ENCODE assay signal across 18 cellular contexts in genomic region chr18:78993014-78993926, GRCh38. TPM values are rescaled to one million over a fixed set of nuclear protein-coding genes. Genes with fewer than 3 reads are reported as not detected.
DNase-seq lines count a peak whose midpoint lies in the region; ATAC-seq, FAIRE-seq and TF ChIP-seq lines count a peak whose summit lies in the region.
"Had no signal": no experiment of that assay in that cellular context is flagged by ENCODE, and none has a peak within 500 bp of the region (broad histone marks: within the 10 kb centered on the region; RNA-seq: fewer than 3 reads in every experiment).

No MANE protein-coding gene starts in this region.

- no peak overlapping the region for H2BK120ac ChIP-seq in neuronal stem cell (ENCODE audit: low read depth, low read length)
- no peak overlapping the region for H2BK120ac ChIP-seq in trophoblast cell (ENCODE audit: insufficient read depth, low read length, poor library complexity)

- H3K4me1 ChIP-seq in astrocyte (ENCODE audit: insufficient read depth, low read length): no peaks in the 10 kb centered on the region
- peaks cover 0 to 2% of the 10 kb centered on the region in 2 donors for H3K4me1 ChIP-seq in neuronal stem cell (ENCODE audit: control insufficient read depth in 2 of 2, insufficient read depth in 1 of 2, low read depth in 1 of 2, low read length in 2 of 2)
- H3K4me1 ChIP-seq in trophoblast cell (ENCODE audit: control insufficient read depth in 1 of 2, insufficient read depth in 2 of 2, low read length in 2 of 2): peaks cover 0 to 2% of the 10 kb centered on the region in 2 experiments
- H3K4me1 ChIP-seq: Caco-2 had no signal

- POLR2A ChIA-PET in activated CD8-positive, alpha-beta T cell treated with anti-CD3 and anti-CD28 coated beads, Interleukin-2, amount 10 ng/mL, durations not matched to agents 7 days and 5 days (lab: Charles Lee): no interaction called here
- POLR2A ChIA-PET in activated CD8-positive, alpha-beta T cell treated with anti-CD3 and anti-CD28 coated beads for 36 hours (lab: Charles Lee): no interaction called here

- H3K4me2 ChIP-seq in astrocyte (ENCODE audit: low read length): no peak overlapping the region
- no peak overlapping the region for H3K4me2 ChIP-seq in neuronal stem cell (ENCODE audit: insufficient read depth, low read length, poor library complexity, severe bottlenecking)
- H3K4me2 ChIP-seq in trophoblast cell (ENCODE audit: low read length): no peak overlapping the region

- peaks cover 12% of the 10 kb centered on the region for H3K27me3 Mint-ChIP-seq in activated CD8-positive, alpha-beta T cell treated with anti-CD3 and anti-CD28 coated beads, Interleukin-2, amount 10 ng/mL, durations not matched to agents 7 days and 5 days (ENCODE audit: low read depth)
- H3K27me3 Mint-ChIP-seq in activated CD8-positive, alpha-beta T cell treated with anti-CD3 and anti-CD28 coated beads for 36 hours: peaks cover 11% of the 10 kb centered on the region
- H3K27me3 Mint-ChIP-seq in astrocyte (ENCODE audit: low read depth, unreplicated experiment): no peaks in the 10 kb centered on the region

- H2BK5ac ChIP-seq in neuronal stem cell (ENCODE audit: low read length): no peak overlapping the region
- no peak overlapping the region for H2BK5ac ChIP-seq in trophoblast cell (ENCODE audit: low read depth, low read length, poor library complexity)

- no peak overlapping the region for H3K4me3 ChIP-seq in astrocyte (ENCODE audit: insufficient read depth, low read depth, low read length)
- no peak overlapping the region for H3K4me3 ChIP-seq in neuronal stem cell (ENCODE audit: low read length in 2 of 2)
- no peak overlapping the region for H3K4me3 ChIP-seq in trophoblast cell (ENCODE audit: low read depth, low read length)

- H3K14ac ChIP-seq in neuronal stem cell (ENCODE audit: low read length): peak overlapping the region; percentile 71
- no peak overlapping the region for H3K14ac ChIP-seq in trophoblast cell (ENCODE audit: low read length)

- H4K91ac ChIP-seq in neuronal stem cell (ENCODE audit: low read depth, low read length, poor library complexity) (no peak overlapping the region), trophoblast cell (ENCODE audit: low read depth, low read length) (no peak overlapping the region)

- CTCF ChIA-PET in activated CD8-positive, alpha-beta T cell treated with anti-CD3 and anti-CD28 coated beads, Interleukin-2, amount 10 ng/mL, durations not matched to agents 7 days and 5 days (lab: Charles Lee): no interaction called here
- CTCF ChIA-PET in activated CD8-positive, alpha-beta T cell treated with anti-CD3 and anti-CD28 coated beads for 36 hours (lab: Charles Lee): no interaction called here

- H3K27ac Mint-ChIP-seq in activated CD8-positive, alpha-beta T cell treated with anti-CD3 and anti-CD28 coated beads, Interleukin-2, amount 10 ng/mL, durations not matched to agents 7 days and 5 days: no peak overlapping the region
- no peak overlapping the region for H3K27ac Mint-ChIP-seq in activated CD8-positive, alpha-beta T cell treated with anti-CD3 and anti-CD28 coated beads for 36 hours
- H3K27ac Mint-ChIP-seq in astrocyte (ENCODE audit: unreplicated experiment): no peak overlapping the region
- H3K27ac Mint-ChIP-seq: CD8-positive, alpha-beta memory T cell; IgD-negative memory B cell had no signal

- H2BK12ac ChIP-seq in neuronal stem cell (ENCODE audit: low read length) (peak overlapping the region; percentile 58), trophoblast cell (ENCODE audit: low read length) (no peak overlapping the region)

- peaks cover 2% of the 10 kb centered on the region for H3K36me3 Mint-ChIP-seq in activated CD8-positive, alpha-beta T cell treated with anti-CD3 and anti-CD28 coated beads, Interleukin-2, amount 10 ng/mL, durations not matched to agents 7 days and 5 days (ENCODE audit: low read depth)
- H3K36me3 Mint-ChIP-seq in activated CD8-positive, alpha-beta T cell treated with anti-CD3 and anti-CD28 coated beads for 36 hours (ENCODE audit: low read depth): no peaks in the 10 kb centered on the region
- H3K36me3 Mint-ChIP-seq in astrocyte (ENCODE audit: low read depth, unreplicated experiment): no peaks in the 10 kb centered on the region
- H3K36me3 Mint-ChIP-seq: CD8-positive, alpha-beta memory T cell; IgD-negative memory B cell had no signal

- H3K4me1 Mint-ChIP-seq in activated CD8-positive, alpha-beta T cell treated with anti-CD3 and anti-CD28 coated beads, Interleukin-2, amount 10 ng/mL, durations not matched to agents 7 days and 5 days (ENCODE audit: low read depth): no peaks in the 10 kb centered on the region
- no peaks in the 10 kb centered on the region for H3K4me1 Mint-ChIP-seq in activated CD8-positive, alpha-beta T cell treated with anti-CD3 and anti-CD28 coated beads for 36 hours (ENCODE audit: low read depth)
- H3K4me1 Mint-ChIP-seq in astrocyte (ENCODE audit: low read depth, unreplicated experiment): peaks cover 7% of the 10 kb centered on the region
- H3K4me1 Mint-ChIP-seq: CD8-positive, alpha-beta memory T cell; IgD-negative memory B cell had no signal

- H2AK5ac ChIP-seq in neuronal stem cell (ENCODE audit: low read depth, low read length): no peak overlapping the region
- H2AK5ac ChIP-seq in trophoblast cell (ENCODE audit: low read length): no peak overlapping the region

- H3K18ac ChIP-seq in neuronal stem cell (ENCODE audit: low read length) (no peak overlapping the region), trophoblast cell (ENCODE audit: low read length) (no peak overlapping the region)

- no peak for TF ChIP-seq CTCF in activated CD8-positive, alpha-beta T cell treated with anti-CD3 and anti-CD28 coated beads for 36 hours (IDR thresholded peaks at IDR 0.05)
- TF ChIP-seq CTCF in astrocyte (IDR thresholded peaks at IDR 0.05; ENCODE audit: insufficient read depth, low read depth, low read length): no peak

- H3K79me1 ChIP-seq in neuronal stem cell (ENCODE audit: low read depth, low read length) (peaks cover 14% of the 10 kb centered on the region), trophoblast cell (ENCODE audit: low read length) (no peaks in the 10 kb centered on the region)

- FAIRE-seq in astrocyte (lab: Jason Lieb, UNC): no peak
- FAIRE-seq: GM19239, H54 had no signal

- no peak overlapping the region for H4K12ac ChIP-seq in trophoblast cell (ENCODE audit: low read depth, low read length)

- H3K4me3 Mint-ChIP-seq in activated CD8-positive, alpha-beta T cell treated with anti-CD3 and anti-CD28 coated beads, Interleukin-2, amount 10 ng/mL, durations not matched to agents 7 days and 5 days: no peak overlapping the region
- no peak overlapping the region for H3K4me3 Mint-ChIP-seq in activated CD8-positive, alpha-beta T cell treated with anti-CD3 and anti-CD28 coated beads for 36 hours
- H3K4me3 Mint-ChIP-seq in astrocyte (ENCODE audit: unreplicated experiment): peak overlapping the region; percentile 67
- H3K4me3 Mint-ChIP-seq: CD8-positive, alpha-beta memory T cell; IgD-negative memory B cell had no signal

- H2AFZ ChIP-seq in astrocyte (ENCODE audit: low read depth, low read length) (no peak overlapping the region), neuronal stem cell (ENCODE audit: low read length) (no peak overlapping the region), trophoblast cell (ENCODE audit: insufficient read depth, low read length, poor library complexity) (no peak overlapping the region)

- no peak overlapping the region for H2BK15ac ChIP-seq in neuronal stem cell (ENCODE audit: low read length)

- H3K9me3 Mint-ChIP-seq in activated CD8-positive, alpha-beta T cell treated with anti-CD3 and anti-CD28 coated beads, Interleukin-2, amount 10 ng/mL, durations not matched to agents 7 days and 5 days (ENCODE audit: insufficient read depth): no peaks in the 10 kb centered on the region
- no peaks in the 10 kb centered on the region for H3K9me3 Mint-ChIP-seq in activated CD8-positive, alpha-beta T cell treated with anti-CD3 and anti-CD28 coated beads for 36 hours
- no peaks in the 10 kb centered on the region for H3K9me3 Mint-ChIP-seq in astrocyte (ENCODE audit: unreplicated experiment)
- H3K9me3 Mint-ChIP-seq: CD8-positive, alpha-beta memory T cell; IgD-negative memory B cell had no signal

- no peak overlapping the region for H3K27ac ChIP-seq in astrocyte (ENCODE audit: low read depth, low read length)
- H3K27ac ChIP-seq in neuronal stem cell (replicated peaks; ENCODE audit: low read length): no peak overlapping the region
- H3K27ac ChIP-seq in trophoblast cell (ENCODE audit: low read depth, low read length): no peak overlapping the region
- H3K27ac ChIP-seq: 22Rv1 had no signal

- H3K27me3 ChIP-seq in astrocyte (ENCODE audit: insufficient read depth, low read length) (no peaks in the 10 kb centered on the region), neuronal stem cell (ENCODE audit: control insufficient read depth in 3 of 3, insufficient read depth in 3 of 3, low read depth in 1 of 3, low read length in 3 of 3) (peaks cover 0 to 24% (median 0%) of the 10 kb centered on the region in 3 experiments), trophoblast cell (ENCODE audit: insufficient read depth, low read length) (no peaks in the 10 kb centered on the region)

- H3K23ac ChIP-seq in neuronal stem cell (ENCODE audit: low read depth, low read length, poor library complexity) (peak overlapping the region; percentile 80), trophoblast cell (ENCODE audit: low read length) (no peak overlapping the region)

- H4K20me1 ChIP-seq in astrocyte (ENCODE audit: insufficient read depth, low read length): no peaks in the 10 kb centered on the region

- H3K79me2 ChIP-seq in astrocyte (ENCODE audit: insufficient read depth, low read length): peaks cover under 1% of the 10 kb centered on the region
- H3K79me2 ChIP-seq in trophoblast cell (ENCODE audit: control insufficient read depth, insufficient read depth, low read length, poor library complexity): no peaks in the 10 kb centered on the region

- no peak overlapping the region for H3K4ac ChIP-seq in neuronal stem cell (ENCODE audit: low read length)
- H3K4ac ChIP-seq in trophoblast cell (ENCODE audit: low read depth, low read length): no peak overlapping the region

- H3K9me3 ChIP-seq in astrocyte (ENCODE audit: insufficient read depth, low read depth, low read length) (no peaks in the 10 kb centered on the region), neuronal stem cell (replicated peaks in 1 of 2; ENCODE audit: control insufficient read depth in 2 of 2, insufficient read depth in 1 of 2, low read depth in 1 of 2, low read length in 2 of 2) (peaks cover 0 to 1% of the 10 kb centered on the region in 2 donors), trophoblast cell (ENCODE audit: insufficient read depth, low read depth, low read length) (no peaks in the 10 kb centered on the region)
- H3K9me3 ChIP-seq: Caco-2 had no signal

- no CpG with 5 or more reads among the region's 90 CpGs for WGBS in neuronal stem cell (ENCODE audit: extremely low coverage in 2 of 2, insufficient read length in 2 of 2, insufficient replicate concordance in 1 of 2), 2 donors
- WGBS in trophoblast cell (ENCODE audit: extremely low coverage, insufficient coverage, insufficient read length): no CpG with 5 or more reads among the region's 90 CpGs

- ATAC-seq in activated CD8-positive, alpha-beta T cell treated with anti-CD3 and anti-CD28 coated beads, Interleukin-2, amount 10 ng/mL, durations not matched to agents 7 days and 5 days: no peak
- ATAC-seq in activated CD8-positive, alpha-beta T cell treated with anti-CD3 and anti-CD28 coated beads for 36 hours: no peak

- DNase-seq in activated CD8-positive, alpha-beta T cell treated with anti-CD3 and anti-CD28 coated beads, Interleukin-2, amount 10 ng/mL, durations not matched to agents 7 days and 5 days: peak; percentile 8
- no peak for DNase-seq in activated CD8-positive, alpha-beta T cell treated with anti-CD3 and anti-CD28 coated beads for 36 hours
- DNase-seq in astrocyte (ENCODE audit: low read depth): no peak
- DNase-seq in neuronal stem cell (ENCODE audit: low spot score): no peak
- DNase-seq in trophoblast cell: no peak
- DNase-seq in RPMI8226: no peak
- DNase-seq in HK-2 (ENCODE audit: unreplicated experiment): no peak
- DNase-seq: Caco-2; CD8-positive, alpha-beta memory T cell; DMS53; GF-D8 had no signal

- intact Hi-C loops in activated CD8-positive, alpha-beta T cell treated with anti-CD3 and anti-CD28 coated beads for 36 hours (cut with micrococcal nuclease): no loop called here

- no peak overlapping the region for H4K8ac ChIP-seq in neuronal stem cell (ENCODE audit: low read depth, low read length)
- no peak overlapping the region for H4K8ac ChIP-seq in trophoblast cell (ENCODE audit: low read depth, low read length)

- H3K36me3 ChIP-seq in astrocyte (ENCODE audit: insufficient read depth, low read length): no peaks in the 10 kb centered on the region
- H3K36me3 ChIP-seq in neuronal stem cell (replicated peaks in 1 of 2; ENCODE audit: control insufficient read depth in 2 of 2, insufficient read depth in 2 of 2, low read length in 2 of 2): peaks cover 0 to 33% of the 10 kb centered on the region in 2 donors
- H3K36me3 ChIP-seq in trophoblast cell (ENCODE audit: control insufficient read depth in 1 of 2, insufficient read depth in 2 of 2, low read length in 2 of 2): peaks cover 18 to 19% of the 10 kb centered on the region in 2 experiments

- H3K9ac ChIP-seq in astrocyte (ENCODE audit: low read length) (no peak overlapping the region), neuronal stem cell (ENCODE audit: low read depth, low read length, poor library complexity) (peak overlapping the region; percentile 70), trophoblast cell (ENCODE audit: low read length) (no peak overlapping the region)

RNA-seq across cellular contexts. Expression of gene SALL3, which starts 13.7 kb away (rescaled TPM):
- not detected for total RNA-seq in activated CD8-positive, alpha-beta T cell treated with anti-CD3 and anti-CD28 coated beads, Interleukin-2, amount 10 ng/mL, durations not matched to agents 7 days and 5 days
- not detected for total RNA-seq in activated CD8-positive, alpha-beta T cell treated with anti-CD3 and anti-CD28 coated beads for 36 hours
- 6.8 and 7.7 TPM in 2 replicates for total RNA-seq in astrocyte
- 10.3 TPM for polyA plus RNA-seq in neuronal stem cell (2013, experiment 1 of 2)
- polyA plus RNA-seq in neuronal stem cell (2013, experiment 2 of 2): 10.9 TPM
- 1.4 and 1.6 TPM in 2 replicates for polyA plus RNA-seq in trophoblast cell (2013)
- total RNA-seq: A673; Caco-2; CD8-positive, alpha-beta memory T cell; HT1080 had no signal
- polyA plus RNA-seq: BJ; CD8-positive, alpha-beta memory T cell; IgD-negative memory B cell had no signal
